In genomic region chr20:57656821-57657536, GRCh38 we compare ENCODE assay signal across 9 cellular contexts. TPM values are rescaled to one million over a fixed set of nuclear protein-coding genes. Genes with fewer than 3 reads are reported as not detected.
DNase-seq lines count a peak whose midpoint lies in the region; TF ChIP-seq lines count a peak whose summit lies in the region.
"Had no signal": no experiment of that assay in that cellular context is flagged by ENCODE, and none has a peak within 500 bp of the region (broad histone marks: within the 10 kb centered on the region; RNA-seq: fewer than 3 reads in every experiment).

No MANE protein-coding gene starts in this region.

- TF ChIP-seq EP300 in sigmoid colon (IDR thresholded peaks at IDR 0.05): no peak

- CTCF ChIA-PET in activated CD4-positive, alpha-beta memory T cell treated with anti-CD3 and anti-CD28 coated beads for 36 hours (lab: Charles Lee): interaction anchor here (0.7 to 3.7 kb wide), 2 partner anchors 34 to 430 kb away, joined by 3 to 44 read pairs; no protein-coding TSS in a partner anchor

- H3K27ac Mint-ChIP-seq in activated CD4-positive, alpha-beta memory T cell treated with anti-CD3 and anti-CD28 coated beads for 36 hours: no peak overlapping the region

- peaks cover 44% of the 10 kb centered on the region for H3K36me3 ChIP-seq in right atrium auricular region
- peaks cover 0 to 32% (median 8%) of the 10 kb centered on the region in 4 donors for H3K36me3 ChIP-seq in sigmoid colon

- POLR2A ChIA-PET in activated CD4-positive, alpha-beta memory T cell treated with anti-CD3 and anti-CD28 coated beads for 36 hours (lab: Charles Lee): no interaction called here

- peaks cover 11% of the 10 kb centered on the region for H3K4me1 Mint-ChIP-seq in activated CD4-positive, alpha-beta memory T cell treated with anti-CD3 and anti-CD28 coated beads for 36 hours (ENCODE audit: low read depth)

- TF ChIP-seq CTCF in right atrium auricular region (IDR thresholded peaks at IDR 0.05) (no peak), sigmoid colon (IDR thresholded peaks at IDR 0.05) (no peak)

- H3K27me3 ChIP-seq in right atrium auricular region: no peaks in the 10 kb centered on the region
- H3K27me3 ChIP-seq in sigmoid colon: no peaks in the 10 kb centered on the region
- H3K27me3 ChIP-seq: body of pancreas had no signal

- H3K4me3 ChIP-seq in right atrium auricular region (no peak overlapping the region), sigmoid colon (no peak overlapping the region)
- H3K4me3 ChIP-seq: body of pancreas had no signal

- H3K9me3 ChIP-seq in right atrium auricular region (no peaks in the 10 kb centered on the region), sigmoid colon (no peaks in the 10 kb centered on the region)
- H3K9me3 ChIP-seq: body of pancreas had no signal

- intact Hi-C loops in activated CD4-positive, alpha-beta memory T cell treated with anti-CD3 and anti-CD28 coated beads for 36 hours (cut with micrococcal nuclease): loop anchor here (10.0 kb wide), 1 partner anchor 548 kb away; no protein-coding TSS in a partner anchor
- intact Hi-C loops in sigmoid colon (cut with DNase I): no loop called here

- no peaks in the 10 kb centered on the region for H3K9me3 Mint-ChIP-seq in activated CD4-positive, alpha-beta memory T cell treated with anti-CD3 and anti-CD28 coated beads for 36 hours

- peaks cover 0 to 25% of the 10 kb centered on the region in 2 donors for H3K4me1 ChIP-seq in right atrium auricular region
- peaks cover 0 to 7% (median 2%) of the 10 kb centered on the region in 4 donors for H3K4me1 ChIP-seq in sigmoid colon

- no peaks in the 10 kb centered on the region for H3K27me3 Mint-ChIP-seq in activated CD4-positive, alpha-beta memory T cell treated with anti-CD3 and anti-CD28 coated beads for 36 hours

- no peak overlapping the region for H3K4me3 Mint-ChIP-seq in activated CD4-positive, alpha-beta memory T cell treated with anti-CD3 and anti-CD28 coated beads for 36 hours

- WGBS in sigmoid colon, 2 donors: 94 to 95% methylated on average over 20 of the region's 20 CpGs

- H3K36me3 Mint-ChIP-seq in activated CD4-positive, alpha-beta memory T cell treated with anti-CD3 and anti-CD28 coated beads for 36 hours: no peaks in the 10 kb centered on the region

- TF ChIP-seq POLR2A in sigmoid colon (IDR thresholded peaks at IDR 0.05): no peak

- peak overlapping the region in 1 of 2 donors; percentile 54 for H3K27ac ChIP-seq in right atrium auricular region
- H3K27ac ChIP-seq in sigmoid colon: peak overlapping the region in 2 of 4 donors; percentile 20 to 26
- H3K27ac ChIP-seq: body of pancreas had no signal

- DNase-seq in ELF-1 (ENCODE audit: low read depth, low spot score) (peak; percentile 1), right atrium auricular region (ENCODE audit: low spot score) (peak; percentile 53), sigmoid colon (peak; percentile 60), anterior cingulate cortex (lab: John Stamatoyannopoulos, UW) (no peak), LoVo (ENCODE audit: low spot score) (no peak), cerebellar cortex (ENCODE audit: low spot score) (no peak)
- peak; percentile 5 for DNase-seq in activated CD4-positive, alpha-beta memory T cell treated with anti-CD3 and anti-CD28 coated beads for 36 hours

RNA-seq across cellular contexts. Expression of gene ZBP1, which starts 36.8 kb away (rescaled TPM):
- 1 to 10 TPM in 1 of 2 experiments, under 1 TPM in 1; 0.73 to 1.1 TPM for total RNA-seq in activated CD4-positive, alpha-beta memory T cell treated with anti-CD3 and anti-CD28 coated beads for 36 hours
- total RNA-seq in right atrium auricular region: not detected
- under 1 TPM in 2 of 4 donors, not detected in 2; 0.36 to 0.49 TPM for total RNA-seq in sigmoid colon
- polyA plus RNA-seq in sigmoid colon: 10 to 100 TPM in 1 of 3 donors, 1 to 10 TPM in 2; 1.2 to 17.2 (median 5.3) TPM
- total RNA-seq: kidney epithelial cell had no signal

RNA-seq across cellular contexts. Expression of gene PMEPA1, which starts 52.8 kb away (rescaled TPM):
- 1 to 10 TPM; 2.5 to 3.0 TPM for total RNA-seq in activated CD4-positive, alpha-beta memory T cell treated with anti-CD3 and anti-CD28 coated beads for 36 hours
- total RNA-seq in right atrium auricular region (10 to 100 TPM; 12.5 to 16.7 TPM), sigmoid colon (10 to 100 TPM in 1 of 4 donors, 1 to 10 TPM in 3; 3.9 to 23.3 (median 7.5) TPM)
- polyA plus RNA-seq in sigmoid colon: 10 to 100 TPM in 1 of 3 donors, 1 to 10 TPM in 2; 3.6 to 16.8 (median 6.5) TPM

Comparison
In these comparisons a context has a peak if more than half of its experiments do, and no peak if none do; other contexts are left out.
1. DNase-seq: peak in ELF-1 (single experiment), activated CD4-positive, alpha-beta memory T cell treated with anti-CD3 and anti-CD28 coated beads for 36 hours (single experiment), right atrium auricular region (single experiment) and sigmoid colon (single experiment); none in anterior cingulate cortex (0 of 58), LoVo (single experiment) and cerebellar cortex (single experiment).